In genomic region chr6:47414517-47415167, GRCh38 we compare ENCODE assay signal across 2 cellular contexts.
TF ChIP-seq lines count a peak whose summit lies in the region.

No MANE protein-coding gene starts in this region.

TF ChIP-seq in HEK293, 187 proteins besides CTCF, POLR2A, EP300 and RAD21 (continued from another document):
- peak; percentile 68 for TF ChIP-seq PRDM4 (tag by site-specific recombination; IDR thresholded peaks at IDR 0.05)
- peak; percentile 74; the same call in 1 of the 2 replicates for TF ChIP-seq OVOL3 (tag by site-specific recombination; IDR thresholded peaks at IDR 0.05)
- peak; percentile 48 for TF ChIP-seq ZNF335 (tag by site-specific recombination; conservative IDR thresholded peaks at IDR 0.05)
- peak; percentile 53 for TF ChIP-seq OSR2 (tag by site-specific recombination; IDR thresholded peaks at IDR 0.05)
- 0 out of 2 replicates have a peak, but pooled peaks have one; percentile 13 for TF ChIP-seq ZNF518A (tag by site-specific recombination; conservative IDR thresholded peaks at IDR 0.05; ENCODE audit: low read depth)
- TF ChIP-seq ZBTB44 (tag by site-specific recombination; IDR thresholded peaks at IDR 0.05): peak; percentile 78; the same call in 1 of the 2 replicates
- TF ChIP-seq PRDM1 (tag by site-specific recombination; IDR thresholded peaks at IDR 0.05): peak; percentile 90
- no peak for TF ChIP-seq MYNN (tag by site-specific recombination; IDR thresholded peaks at IDR 0.05; ENCODE audit: borderline replicate concordance)
- peak; percentile 54 for TF ChIP-seq FEZF1 (tag by site-specific recombination; IDR thresholded peaks at IDR 0.05)
- TF ChIP-seq KLF7 (tag by site-specific recombination; IDR thresholded peaks at IDR 0.05; ENCODE audit: borderline replicate concordance): 0 out of 2 replicates have a peak, but pooled peaks have one; percentile 36
- TF ChIP-seq ZNF148 (tag by site-specific recombination; IDR thresholded peaks at IDR 0.05; ENCODE audit: borderline replicate concordance): no peak
- peak; percentile 64; the same call in 1 of the 2 replicates for TF ChIP-seq ZNF843 (tag by site-specific recombination; IDR thresholded peaks at IDR 0.05)

TF ChIP-seq in K562, 482 proteins besides CTCF, POLR2A, EP300 and RAD21 (continued from another document):
- TF ChIP-seq AFF1 (IDR thresholded peaks at IDR 0.05; ENCODE audit: low read depth in 1 of 2, partially characterized antibody in 2 of 2): no peak
- no peak for TF ChIP-seq ZNF445 (CRISPR knock-in tag; IDR thresholded peaks at IDR 0.05; ENCODE audit: low read depth)
- peak; percentile 37 for TF ChIP-seq EP400 (IDR thresholded peaks at IDR 0.05)
- TF ChIP-seq RAD51 (IDR thresholded peaks at IDR 0.05; ENCODE audit: borderline replicate concordance, low read depth): 0 out of 2 replicates have a peak, but pooled peaks have one; percentile 8
- TF ChIP-seq ARID1B (IDR thresholded peaks at IDR 0.05): 0 out of 2 replicates have a peak, but pooled peaks have one; percentile 13
- no peak for TF ChIP-seq ATF4 (CRISPR knock-in tag; IDR thresholded peaks at IDR 0.05)
- TF ChIP-seq DNMT1 (IDR thresholded peaks at IDR 0.05): no peak
- no peak for TF ChIP-seq CSDE1 (IDR thresholded peaks at IDR 0.05)
- TF ChIP-seq ZNF583 (CRISPR knock-in tag; IDR thresholded peaks at IDR 0.05): no peak
- 0 out of 2 replicates have a peak, but pooled peaks have one; percentile 20 for TF ChIP-seq CTBP1 (IDR thresholded peaks at IDR 0.05; ENCODE audit: borderline replicate concordance)
- TF ChIP-seq ELF1 (tag; IDR thresholded peaks at IDR 0.05): 0 out of 2 replicates have a peak, but pooled peaks have one; percentile 57
- TF ChIP-seq FOXJ2 (tag; IDR thresholded peaks at IDR 0.05): peak; percentile 50; the same call in 1 of the 2 replicates
- TF ChIP-seq PCBP2 (IDR thresholded peaks at IDR 0.05; ENCODE audit: low read depth, low read length, poor library complexity, severe bottlenecking): no peak
- 0 out of 2 replicates have a peak, but pooled peaks have one; percentile 23 for TF ChIP-seq SUPT5H (IDR thresholded peaks at IDR 0.05)
- 0 out of 2 replicates have a peak, but pooled peaks have one; percentile 37 for TF ChIP-seq ZNF395 (CRISPR knock-in tag; IDR thresholded peaks at IDR 0.05)
- TF ChIP-seq ZNF318 (IDR thresholded peaks at IDR 0.05; ENCODE audit: borderline replicate concordance in 1 of 2, low read depth in 1 of 2): 0 out of 4 replicates have a peak, but pooled peaks of 1 of the 2 experiments have one; percentile 24
- no peak for TF ChIP-seq ZNF764 (CRISPR knock-in tag; IDR thresholded peaks at IDR 0.05; ENCODE audit: low read depth)
- 0 out of 2 replicates have a peak, but pooled peaks have one; percentile 28 for TF ChIP-seq E4F1 (CRISPR knock-in tag; IDR thresholded peaks at IDR 0.05; ENCODE audit: borderline replicate concordance)
- no peak for TF ChIP-seq ZBTB17 (CRISPR knock-in tag; IDR thresholded peaks at IDR 0.05)
- TF ChIP-seq SMARCB1 (IDR thresholded peaks at IDR 0.05; ENCODE audit: insufficient read length, low read depth): no peak
- peak; percentile 34; the same call in 1 of the 2 replicates for TF ChIP-seq CREB3 (tag; conservative IDR thresholded peaks at IDR 0.05; ENCODE audit: low read depth)
- TF ChIP-seq MXI1 (IDR thresholded peaks at IDR 0.05; ENCODE audit: low read depth, low read length): no peak
- TF ChIP-seq RBM17 (IDR thresholded peaks at IDR 0.05; ENCODE audit: borderline replicate concordance, low read depth, low read length): no peak
- 0 out of 2 replicates have a peak, but pooled peaks have one; percentile 17 for TF ChIP-seq POLR2H (tag; IDR thresholded peaks at IDR 0.05; ENCODE audit: low read depth)
- 0 out of 2 replicates have a peak, but pooled peaks have one; percentile 51 for TF ChIP-seq LEF1 (IDR thresholded peaks at IDR 0.05)
- no peak for TF ChIP-seq NR2C1 (IDR thresholded peaks at IDR 0.05)
- peak; percentile 23; the same call in 1 of the 2 replicates for TF ChIP-seq NR2C1 (tag; IDR thresholded peaks at IDR 0.05)
- TF ChIP-seq TEAD2 (tag; IDR thresholded peaks at IDR 0.05): 0 out of 2 replicates have a peak, but pooled peaks have one; percentile 7
- TF ChIP-seq ZNF232 (CRISPR knock-in tag; IDR thresholded peaks at IDR 0.05): no peak
- TF ChIP-seq SMAD1 (IDR thresholded peaks at IDR 0.05; ENCODE audit: low read depth, low read length, partially characterized antibody): no peak
- no peak for TF ChIP-seq BMI1 (IDR thresholded peaks at IDR 0.05; ENCODE audit: low read length)
- peak; percentile 49; the same call in 1 of the 2 replicates for TF ChIP-seq GATAD2B (IDR thresholded peaks at IDR 0.05; ENCODE audit: borderline replicate concordance)
- TF ChIP-seq ID3 (CRISPR knock-in tag; IDR thresholded peaks at IDR 0.05): no peak
- 0 out of 2 replicates have a peak, but pooled peaks have one; percentile 35 for TF ChIP-seq ID3 (tag; IDR thresholded peaks at IDR 0.05)
- TF ChIP-seq TEAD4 (IDR thresholded peaks at IDR 0.05; ENCODE audit: low read length): peak; percentile 7; the same call in 1 of the 2 replicates
- no peak for TF ChIP-seq TEAD4 (CRISPR knock-in tag; IDR thresholded peaks at IDR 0.05; ENCODE audit: borderline replicate concordance)
- TF ChIP-seq TCF3 (CRISPR knock-in tag; IDR thresholded peaks at IDR 0.05): no peak
- TF ChIP-seq SOX6 (IDR thresholded peaks at IDR 0.05): 0 out of 2 replicates have a peak, but pooled peaks have one; percentile 7
- TF ChIP-seq HDAC1 (IDR thresholded peaks at IDR 0.05): 0 out of 4 replicates have a peak, but pooled peaks of 1 of the 2 experiments have one; percentile 44
